In genomic region chr2:192969055-192969454, GRCh38 we compare ENCODE assay signal across 26 cellular contexts.
"Had no signal": no experiment of that assay in that cellular context is flagged by ENCODE, and none has a peak within 500 bp of the region (broad histone marks: within the 10 kb centered on the region; RNA-seq: fewer than 3 reads in every experiment).

No MANE protein-coding gene starts in this region.

- H3K36me3 ChIP-seq: brain microvascular endothelial cell, ovary, stomach, vagina had no signal

- H3K4me1 Mint-ChIP-seq: activated naive CD4-positive, alpha-beta T cell treated with anti-CD3 and anti-CD28 coated beads, Interleukin-2, amount 10 ng/mL, durations not matched to agents 7 days and 5 days; naive thymus-derived CD4-positive, alpha-beta T cell; stimulated activated effector memory CD8-positive, alpha-beta T cell treated with anti-CD3 and anti-CD28 coated beads, Interleukin-12 subunit alpha, Interleukin-12 subunit beta, amount 100 ng/mL, for 72 hours had no signal

- DNase-seq: activated CD4-positive, alpha-beta T cell treated with anti-CD3 and anti-CD28 coated beads for 48 hours; activated CD4-positive, CD25-positive, alpha-beta regulatory T cell; activated CD8-positive, alpha-beta T cell treated with anti-CD3 and anti-CD28 coated beads for 36 hours; activated naive CD4-positive, alpha-beta T cell treated with anti-CD3 and anti-CD28 coated beads, Interleukin-2, amount 10 ng/mL, durations not matched to agents 7 days and 5 days; activated T-cell treated with anti-CD3 and anti-CD28 coated beads, Interleukin-2, amount 50 U/mL, for 1 hour; aorta; brain microvascular endothelial cell; central memory CD4-positive, alpha-beta T cell; dorsolateral prefrontal cortex; erythroblast; foreskin melanocyte; head of caudate nucleus; kidney; mammary epithelial cell; mucosa of descending colon; naive thymus-derived CD4-positive, alpha-beta T cell; ovary; psoas muscle; right cardiac atrium; stimulated activated CD4-positive, alpha-beta T cell treated with anti-CD3 and anti-CD28 coated beads, Interleukin-4, amount 100 ng/mL, for 24 hours; stomach; trophoblast cell had no signal

- H3K4me3 ChIP-seq: dorsolateral prefrontal cortex, mucosa of descending colon, ovary, psoas muscle, stomach, vagina had no signal

- H3K36me3 Mint-ChIP-seq: activated naive CD4-positive, alpha-beta T cell treated with anti-CD3 and anti-CD28 coated beads, Interleukin-2, amount 10 ng/mL, durations not matched to agents 7 days and 5 days; naive thymus-derived CD4-positive, alpha-beta T cell; stimulated activated effector memory CD8-positive, alpha-beta T cell treated with anti-CD3 and anti-CD28 coated beads, Interleukin-12 subunit alpha, Interleukin-12 subunit beta, amount 100 ng/mL, for 72 hours had no signal

- H3K27me3 Mint-ChIP-seq: activated CD8-positive, alpha-beta T cell treated with anti-CD3 and anti-CD28 coated beads for 36 hours; activated naive CD4-positive, alpha-beta T cell treated with anti-CD3 and anti-CD28 coated beads, Interleukin-2, amount 10 ng/mL, durations not matched to agents 7 days and 5 days had no signal

- H3K27me3 ChIP-seq: brain microvascular endothelial cell, ovary, stomach, vagina had no signal

- H3K4me3 Mint-ChIP-seq: activated CD8-positive, alpha-beta T cell treated with anti-CD3 and anti-CD28 coated beads for 36 hours; activated naive CD4-positive, alpha-beta T cell treated with anti-CD3 and anti-CD28 coated beads, Interleukin-2, amount 10 ng/mL, durations not matched to agents 7 days and 5 days; naive thymus-derived CD4-positive, alpha-beta T cell; stimulated activated effector memory CD8-positive, alpha-beta T cell treated with anti-CD3 and anti-CD28 coated beads, Interleukin-12 subunit alpha, Interleukin-12 subunit beta, amount 100 ng/mL, for 72 hours had no signal

- H3K9me3 Mint-ChIP-seq: activated CD8-positive, alpha-beta T cell treated with anti-CD3 and anti-CD28 coated beads for 36 hours; activated naive CD4-positive, alpha-beta T cell treated with anti-CD3 and anti-CD28 coated beads, Interleukin-2, amount 10 ng/mL, durations not matched to agents 7 days and 5 days; activated T-helper 2 cell treated with anti-CD3 and anti-CD28 coated beads, Interferon-gamma antibody, Interleukin-2, Interleukin-4, amounts not matched to agents 10 μg/mL and 5 μg/mL and 100 μg/mL, durations not matched to agents 14 hours and 24 hours and 36 hours had no signal

- H3K9me3 ChIP-seq: mucosa of descending colon, ovary, psoas muscle, stomach, vagina had no signal

- H3K4me1 ChIP-seq: psoas muscle, stomach, vagina had no signal

- ATAC-seq: activated CD8-positive, alpha-beta T cell treated with anti-CD3 and anti-CD28 coated beads for 36 hours; left lobe of liver; mucosa of descending colon; naive thymus-derived CD4-positive, alpha-beta T cell; psoas muscle; right cardiac atrium; stimulated activated effector memory CD8-positive, alpha-beta T cell treated with anti-CD3 and anti-CD28 coated beads, Interleukin-12 subunit alpha, Interleukin-12 subunit beta, amount 100 ng/mL, for 72 hours had no signal

- H3K27ac ChIP-seq: brain microvascular endothelial cell, dorsolateral prefrontal cortex, ovary, psoas muscle, stomach, vagina had no signal

- H3K27ac Mint-ChIP-seq: activated CD8-positive, alpha-beta T cell treated with anti-CD3 and anti-CD28 coated beads for 36 hours; activated naive CD4-positive, alpha-beta T cell treated with anti-CD3 and anti-CD28 coated beads, Interleukin-2, amount 10 ng/mL, durations not matched to agents 7 days and 5 days; activated T-helper 2 cell treated with anti-CD3 and anti-CD28 coated beads, Interferon-gamma antibody, Interleukin-2, Interleukin-4, amounts not matched to agents 10 μg/mL and 5 μg/mL and 100 μg/mL, durations not matched to agents 14 hours and 24 hours and 36 hours; naive thymus-derived CD4-positive, alpha-beta T cell; stimulated activated effector memory CD8-positive, alpha-beta T cell treated with anti-CD3 and anti-CD28 coated beads, Interleukin-12 subunit alpha, Interleukin-12 subunit beta, amount 100 ng/mL, for 72 hours had no signal
